Comparison of ENCODE assay signal across 1 cellular context in genomic region chr1:40014812-40015594, GRCh38.
TF ChIP-seq lines count a peak whose summit lies in the region.

No MANE protein-coding gene starts in this region.

TF ChIP-seq in IMR-90, 13 proteins besides CTCF, POLR2A, EP300 and RAD21:
- no peak for TF ChIP-seq MXI1 (IDR thresholded peaks at IDR 0.05; ENCODE audit: borderline replicate concordance, low read depth, low read length)
- no peak for TF ChIP-seq MAFK (IDR thresholded peaks at IDR 0.05; ENCODE audit: low read depth, low read length)
- TF ChIP-seq RCOR1 (IDR thresholded peaks at IDR 0.05; ENCODE audit: insufficient replicate concordance, low read length): no peak
- peak; percentile 69 for TF ChIP-seq CEBPB (IDR thresholded peaks at IDR 0.05; ENCODE audit: low read depth, low read length)
- no peak for TF ChIP-seq USF2 (IDR thresholded peaks at IDR 0.05; ENCODE audit: low read depth, low read length)
- peak; percentile 81 for TF ChIP-seq BHLHE40 (IDR thresholded peaks at IDR 0.05; ENCODE audit: low read depth, low read length)
- no peak for TF ChIP-seq SMC3 (IDR thresholded peaks at IDR 0.05; ENCODE audit: low read depth, low read length)
- TF ChIP-seq FOS (IDR thresholded peaks at IDR 0.05; ENCODE audit: low read depth, low read length): peak; percentile 86
